In genomic region chr15:73914145-73914544, GRCh38 we compare ENCODE assay signal across 22 cellular contexts. TPM values are rescaled to one million over a fixed set of nuclear protein-coding genes. Genes with fewer than 3 reads are reported as not detected.
DNase-seq lines count a peak whose midpoint lies in the region; ATAC-seq lines count a peak whose summit lies in the region.
"Had no signal": no experiment of that assay in that cellular context is flagged by ENCODE, and none has a peak within 500 bp of the region (broad histone marks: within the 10 kb centered on the region; RNA-seq: fewer than 3 reads in every experiment).

No MANE protein-coding gene starts in this region.

- H3K36me3 Mint-ChIP-seq in activated CD8-positive, alpha-beta memory T cell treated with anti-CD3 and anti-CD28 coated beads, Interleukin-2, amount 10 ng/mL, durations not matched to agents 7 days and 5 days: peaks cover 35% of the 10 kb centered on the region
- peaks cover 38% of the 10 kb centered on the region for H3K36me3 Mint-ChIP-seq in activated CD8-positive, alpha-beta T cell treated with anti-CD3 and anti-CD28 coated beads, Interleukin-2, amount 10 ng/mL, durations not matched to agents 7 days and 5 days (ENCODE audit: low read depth)

- DNase-seq in activated CD8-positive, alpha-beta memory T cell treated with anti-CD3 and anti-CD28 coated beads, Interleukin-2, amount 10 ng/mL, durations not matched to agents 7 days and 5 days: peak; percentile 69
- no peak for DNase-seq in activated CD8-positive, alpha-beta memory T cell treated with anti-CD3 and anti-CD28 coated beads, Interleukin-2, amount 50 U/mL, for 4 hours
- DNase-seq in KBM-7 (peak; percentile 51), posterior vena cava (ENCODE audit: low spot score) (peak; percentile 43), NCI-H82 (lab: John Stamatoyannopoulos, UW) (no peak), DMS79 treated with DMSO at 0.1 percent for 48 hours (lab: John Stamatoyannopoulos, UW) (no peak)
- DNase-seq in activated CD8-positive, alpha-beta T cell treated with anti-CD3 and anti-CD28 coated beads, Interleukin-2, amount 10 ng/mL, durations not matched to agents 7 days and 5 days: peak; percentile 53
- DNase-seq: activated gamma-delta T cell treated with Interleukin-2 at 50 U/mL for 16 hours; foreskin keratinocyte; hippocampal formation; NCI-H1417 treated with DMSO at 0.1 percent for 48 hours; stimulated activated CD8-positive, alpha-beta memory T cell treated with anti-CD3 and anti-CD28 coated beads, Interleukin-4, amount 100 ng/mL, for 48 hours; substantia nigra; SW 1271 had no signal

- H3K4me3 Mint-ChIP-seq in activated CD8-positive, alpha-beta memory T cell treated with anti-CD3 and anti-CD28 coated beads, Interleukin-2, amount 10 ng/mL, durations not matched to agents 7 days and 5 days: no peak overlapping the region
- peak overlapping the region; percentile 52 for H3K4me3 Mint-ChIP-seq in activated CD8-positive, alpha-beta T cell treated with anti-CD3 and anti-CD28 coated beads, Interleukin-2, amount 10 ng/mL, durations not matched to agents 7 days and 5 days

- POLR2A ChIA-PET in activated CD8-positive, alpha-beta T cell treated with anti-CD3 and anti-CD28 coated beads, Interleukin-2, amount 10 ng/mL, durations not matched to agents 7 days and 5 days (lab: Charles Lee): interaction anchor here (1.2 to 1.3 kb wide), 2 partner anchors 9 to 14 kb away, joined by 3 to 5 read pairs; no protein-coding TSS in a partner anchor

- CTCF ChIA-PET in activated CD8-positive, alpha-beta memory T cell treated with anti-CD3 and anti-CD28 coated beads, Interleukin-2, amount 10 ng/mL, durations not matched to agents 7 days and 5 days (lab: Charles Lee): interaction anchor here (0.9 to 13.2 kb wide), 8 partner anchors 9 to 59 kb away, joined by 4 to 118 read pairs (median 8); partner anchors contain the start of genes LOXL1 and TBC1D21
- CTCF ChIA-PET in activated CD8-positive, alpha-beta T cell treated with anti-CD3 and anti-CD28 coated beads, Interleukin-2, amount 10 ng/mL, durations not matched to agents 7 days and 5 days (lab: Charles Lee): interaction anchor here (0.7 to 6.4 kb wide), 5 partner anchors 9 to 45 kb away, joined by 3 to 40 read pairs (median 4); partner anchors contain the start of gene TBC1D21

- H3K4me1 Mint-ChIP-seq in activated CD8-positive, alpha-beta memory T cell treated with anti-CD3 and anti-CD28 coated beads, Interleukin-2, amount 10 ng/mL, durations not matched to agents 7 days and 5 days: peaks cover 33% of the 10 kb centered on the region
- H3K4me1 Mint-ChIP-seq in activated CD8-positive, alpha-beta T cell treated with anti-CD3 and anti-CD28 coated beads, Interleukin-2, amount 10 ng/mL, durations not matched to agents 7 days and 5 days (ENCODE audit: low read depth): peaks cover 34% of the 10 kb centered on the region

- ATAC-seq in activated CD8-positive, alpha-beta memory T cell treated with anti-CD3 and anti-CD28 coated beads, Interleukin-2, amount 10 ng/mL, durations not matched to agents 7 days and 5 days: peak; percentile 94
- ATAC-seq in activated CD8-positive, alpha-beta T cell treated with anti-CD3 and anti-CD28 coated beads, Interleukin-2, amount 10 ng/mL, durations not matched to agents 7 days and 5 days: peak; percentile 79
- ATAC-seq in GM18511 (IDR thresholded peaks at IDR 0.05; ENCODE audit: unreplicated experiment): no peak
- ATAC-seq: A549, foreskin keratinocyte had no signal

- H3K27ac Mint-ChIP-seq in activated CD8-positive, alpha-beta memory T cell treated with anti-CD3 and anti-CD28 coated beads, Interleukin-2, amount 10 ng/mL, durations not matched to agents 7 days and 5 days: peak overlapping the region; percentile 72
- peak overlapping the region; percentile 88 for H3K27ac Mint-ChIP-seq in activated CD8-positive, alpha-beta T cell treated with anti-CD3 and anti-CD28 coated beads, Interleukin-2, amount 10 ng/mL, durations not matched to agents 7 days and 5 days

- peaks cover 12% of the 10 kb centered on the region for H3K9me3 Mint-ChIP-seq in activated CD8-positive, alpha-beta memory T cell treated with anti-CD3 and anti-CD28 coated beads, Interleukin-2, amount 10 ng/mL, durations not matched to agents 7 days and 5 days (ENCODE audit: low read depth)
- peaks cover 30% of the 10 kb centered on the region for H3K9me3 Mint-ChIP-seq in activated CD8-positive, alpha-beta T cell treated with anti-CD3 and anti-CD28 coated beads, Interleukin-2, amount 10 ng/mL, durations not matched to agents 7 days and 5 days (ENCODE audit: insufficient read depth)

- in situ Hi-C loops in KBM-7 (cut with MboI; ENCODE audit: low pct_unique_long_range_greater_than_20kb, low sequenced_read_pairs): no loop called here

- intact Hi-C loops in posterior vena cava (cut with DNase I): no loop called here

- no peaks in the 10 kb centered on the region for H3K27me3 Mint-ChIP-seq in activated CD8-positive, alpha-beta memory T cell treated with anti-CD3 and anti-CD28 coated beads, Interleukin-2, amount 10 ng/mL, durations not matched to agents 7 days and 5 days
- H3K27me3 Mint-ChIP-seq in activated CD8-positive, alpha-beta T cell treated with anti-CD3 and anti-CD28 coated beads, Interleukin-2, amount 10 ng/mL, durations not matched to agents 7 days and 5 days (ENCODE audit: low read depth): no peaks in the 10 kb centered on the region

RNA-seq across cellular contexts. Expression of gene LOXL1, which starts 12.1 kb away (rescaled TPM):
- 1 to 10 TPM; 1.8 to 8.6 TPM for total RNA-seq in activated CD8-positive, alpha-beta memory T cell treated with anti-CD3 and anti-CD28 coated beads, Interleukin-2, amount 10 ng/mL, durations not matched to agents 7 days and 5 days
- total RNA-seq in activated CD8-positive, alpha-beta T cell treated with anti-CD3 and anti-CD28 coated beads, Interleukin-2, amount 10 ng/mL, durations not matched to agents 7 days and 5 days: 1 to 10 TPM; 5.9 to 8.4 TPM
- total RNA-seq in posterior vena cava: 100 to 1,000 TPM in 1 of 2 donors, 10 to 100 TPM in 1; 94.6 to 110 TPM

RNA-seq across cellular contexts. Expression of gene TBC1D21, which starts 40.8 kb away (rescaled TPM):
- total RNA-seq in activated CD8-positive, alpha-beta memory T cell treated with anti-CD3 and anti-CD28 coated beads, Interleukin-2, amount 10 ng/mL, durations not matched to agents 7 days and 5 days: not detected
- not detected for total RNA-seq in activated CD8-positive, alpha-beta T cell treated with anti-CD3 and anti-CD28 coated beads, Interleukin-2, amount 10 ng/mL, durations not matched to agents 7 days and 5 days
- total RNA-seq in posterior vena cava: not detected
- total RNA-seq: activated CD8-positive, alpha-beta memory T cell treated with anti-CD3 and anti-CD28 coated beads for 36 hours; ascending aorta; epithelial cell of proximal tubule; foreskin keratinocyte; lung; osteoblast; urinary bladder had no signal

Comparison
In these comparisons a context has a peak if more than half of its experiments do, and no peak if none do; other contexts are left out.
1. DNase-seq: peak in activated CD8-positive, alpha-beta memory T cell treated with anti-CD3 and anti-CD28 coated beads, Interleukin-2, amount 10 ng/mL, durations not matched to agents 7 days and 5 days (single experiment), KBM-7 (single experiment), activated CD8-positive, alpha-beta T cell treated with anti-CD3 and anti-CD28 coated beads, Interleukin-2, amount 10 ng/mL, durations not matched to agents 7 days and 5 days (single experiment) and posterior vena cava (single experiment); none in activated CD8-positive, alpha-beta memory T cell treated with anti-CD3 and anti-CD28 coated beads, Interleukin-2, amount 50 U/mL, for 4 hours (single experiment), NCI-H82 (single experiment) and DMS79 treated with DMSO at 0.1 percent for 48 hours (single experiment).
2. RNA of gene LOXL1, which starts 12.1 kb away (total RNA-seq): 94.6 to 110 TPM in posterior vena cava; 1.8 to 8.6 TPM in activated CD8-positive, alpha-beta memory T cell treated with anti-CD3 and anti-CD28 coated beads, Interleukin-2, amount 10 ng/mL, durations not matched to agents 7 days and 5 days and 5.9 to 8.4 TPM in activated CD8-positive, alpha-beta T cell treated with anti-CD3 and anti-CD28 coated beads, Interleukin-2, amount 10 ng/mL, durations not matched to agents 7 days and 5 days; every median in the first group is over 10 times any median in the second.